In the genomic region with DNA sequence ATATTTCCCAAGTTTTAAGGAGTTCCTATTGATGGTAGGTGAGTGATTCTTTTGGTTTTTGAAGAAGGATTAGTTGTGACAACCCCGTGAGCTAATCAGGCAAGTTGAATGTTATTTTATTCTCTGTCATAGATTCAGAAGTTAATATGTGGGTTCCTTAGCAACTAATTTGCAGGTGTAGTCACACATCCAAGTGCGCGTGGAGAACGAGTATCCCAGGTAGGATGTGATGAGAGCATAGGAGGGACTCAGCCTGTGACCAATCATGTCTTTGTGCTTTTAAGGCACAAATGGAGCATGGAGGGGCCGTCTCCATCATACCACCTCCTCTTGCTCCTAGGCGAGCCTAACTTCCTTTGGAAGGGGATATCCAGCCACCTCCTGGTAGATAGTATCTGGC, we compare ENCODE assay signal across 21 cellular contexts. TPM values are rescaled to one million over a fixed set of nuclear protein-coding genes. Genes with fewer than 3 reads are reported as not detected.
"Had no signal": no experiment of that assay in that cellular context is flagged by ENCODE, and none has a peak within 500 bp of the region (broad histone marks: within the 10 kb centered on the region; RNA-seq: fewer than 3 reads in every experiment).

No MANE protein-coding gene starts in this region.

- H3K9me3 ChIP-seq: left ventricle myocardium inferior, lower lobe of right lung, sigmoid colon had no signal

- H3K36me3 Mint-ChIP-seq: naive B cell, type B pancreatic cell had no signal

- H3K79me2 ChIP-seq: hepatocyte had no signal

- FAIRE-seq: kidney, urothelium cell line had no signal

- H3K4me1 ChIP-seq: sigmoid colon had no signal

- ATAC-seq: left cardiac atrium, lower lobe of right lung had no signal

- H3K27ac Mint-ChIP-seq: nephron, type B pancreatic cell had no signal

- H3K4me2 ChIP-seq: hepatocyte had no signal

- H3K36me3 ChIP-seq: left ventricle myocardium inferior, lower lobe of right lung, sigmoid colon had no signal

- H2AFZ ChIP-seq: hepatocyte had no signal

- H3K9me3 Mint-ChIP-seq: nephron, type B pancreatic cell had no signal

- H3K4me3 ChIP-seq: dorsolateral prefrontal cortex, hepatocyte, left ventricle myocardium inferior, lower lobe of right lung, sigmoid colon, skin epidermis had no signal

- DNase-seq: cortex of kidney; dorsolateral prefrontal cortex; effector CD8-positive, alpha-beta T cell; foreskin melanocyte; kidney; left cardiac atrium; left ventricle myocardium inferior; lower lobe of right lung; mesenchymal stem cell; midbrain; naive B cell; posterior cingulate gyrus; sigmoid colon; stimulated activated CD4-positive, alpha-beta T cell treated with anti-CD3 and anti-CD28 coated beads, Interleukin-12 subunit alpha, Interleukin-12 subunit beta, amount 100 ng/mL, for 4 hours; stimulated activated naive CD4-positive, alpha-beta T cell treated with Interleukin-2 at 50 U/mL for 16 hours had no signal

- H3K27ac ChIP-seq: dorsolateral prefrontal cortex, hepatocyte, left ventricle myocardium inferior, lower lobe of right lung, sigmoid colon, skin epidermis had no signal

- H3K4me3 Mint-ChIP-seq: nephron, type B pancreatic cell had no signal

- H3K27me3 Mint-ChIP-seq: type B pancreatic cell had no signal

- H3K27me3 ChIP-seq: dorsolateral prefrontal cortex, hepatocyte, sigmoid colon had no signal

RNA-seq across cellular contexts. Expression of gene PPP1R14C, which starts 41.1 kb away (rescaled TPM):
- total RNA-seq: pulmonary artery endothelial cell had no signal
